ENCODE assay signal across 30 cellular contexts in genomic region chr2:172708247-172708646, GRCh38.
"Had no signal": no experiment of that assay in that cellular context is flagged by ENCODE, and none has a peak within 500 bp of the region (broad histone marks: within the 10 kb centered on the region; RNA-seq: fewer than 3 reads in every experiment).

No MANE protein-coding gene starts in this region.

- H3K4me3 ChIP-seq: adrenal gland, ascending aorta, body of pancreas, breast epithelium, cardiac muscle cell had no signal

- DNase-seq: activated effector memory CD4-positive, alpha-beta T cell treated with anti-CD3 and anti-CD28 coated beads, Interleukin-2, amount 50 U/mL, for 16 hours; activated effector memory CD4-positive, alpha-beta T cell treated with Interleukin-2 at 50 U/mL for 16 hours; activated gamma-delta T cell; activated gamma-delta T cell treated with Interleukin-2 at 50 U/mL for 16 hours; activated naive CD4-positive, alpha-beta T cell; activated naive CD4-positive, alpha-beta T cell treated with anti-CD3 and anti-CD28 coated beads for 36 hours; activated naive CD4-positive, alpha-beta T cell treated with anti-CD3 and anti-CD28 coated beads, Interleukin-2, amount 10 ng/mL, durations not matched to agents 7 days and 5 days; activated naive CD4-positive, alpha-beta T cell treated with anti-CD3 and anti-CD28 coated beads, Interleukin-2, amount 50 U/mL, for 16 hours; activated naive CD4-positive, alpha-beta T cell treated with Interleukin-2 at 50 U/mL for 16 hours; activated naive CD8-positive, alpha-beta T cell treated with anti-CD3 and anti-CD28 coated beads for 36 hours; activated naive CD8-positive, alpha-beta T cell treated with anti-CD3 and anti-CD28 coated beads, Interleukin-2, amount 10 ng/mL, durations not matched to agents 7 days and 5 days; activated naive CD8-positive, alpha-beta T cell treated with anti-CD3 and anti-CD28 coated beads, Interleukin-2, amount 50 U/mL, for 24 hours; activated T-cell treated with anti-CD3 and anti-CD28 coated beads, Interleukin-2, amount 50 U/mL, for 1 hour; activated T-cell treated with anti-CD3 and anti-CD28 coated beads, Interleukin-2, amount 50 U/mL, for 24 hours; activated T-cell treated with anti-CD3 and anti-CD28 coated beads, Interleukin-2, amount 50 U/mL, for 4 hours; activated T-cell treated with anti-CD3 and anti-CD28 coated beads, Interleukin-2, amount 50 U/mL, for 48 hours; activated T-cell treated with anti-CD3 and anti-CD28 coated beads, Interleukin-2, amount 50 U/mL, for 72 hours; adrenal gland; amniotic stem cell; amygdala; anterior cingulate cortex; aorta; body of pancreas; brain microvascular endothelial cell; caudate nucleus; central memory CD4-positive, alpha-beta T cell; cerebellar nuclear complex had no signal

- H3K4me1 ChIP-seq: adrenal gland, ascending aorta, body of pancreas, breast epithelium had no signal

- H3K27ac ChIP-seq: adrenal gland, ascending aorta, body of pancreas, brain microvascular endothelial cell, breast epithelium, cardiac muscle cell had no signal

- H3K36me3 ChIP-seq: adrenal gland, ascending aorta, brain microvascular endothelial cell, breast epithelium, cardiac muscle cell had no signal

- H3K9me3 ChIP-seq: adrenal gland, ascending aorta, body of pancreas, breast epithelium had no signal
